ENCODE assay signal across 33 cellular contexts in the genomic region with DNA sequence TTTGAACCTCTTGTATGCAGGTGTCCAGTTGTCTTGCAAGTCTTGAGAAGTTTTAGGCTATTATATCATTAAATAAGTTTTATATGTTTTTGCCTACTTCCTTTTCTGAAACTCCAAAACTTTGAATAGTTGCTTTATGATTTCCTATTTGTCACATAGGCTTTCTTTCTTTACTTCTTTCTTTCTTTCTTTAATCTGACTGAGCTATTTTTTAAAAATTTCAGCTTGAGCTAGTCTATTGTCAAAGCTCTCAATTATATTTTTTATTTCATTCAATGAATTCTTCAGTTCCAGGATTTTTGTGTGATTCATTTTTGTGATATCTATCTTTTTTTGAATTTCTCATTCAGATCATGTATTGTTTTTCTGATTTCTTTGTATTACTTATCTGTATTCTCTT.
"Had no signal": no experiment of that assay in that cellular context is flagged by ENCODE, and none has a peak within 500 bp of the region (broad histone marks: within the 10 kb centered on the region; RNA-seq: fewer than 3 reads in every experiment).

No MANE protein-coding gene starts in this region.

- H3K4me3 ChIP-seq: PC-9, SJCRH30, SK-N-MC had no signal

- H3K36me3 ChIP-seq: SJCRH30 had no signal

- ATAC-seq: activated CD4-positive, alpha-beta T cell treated with anti-CD3 and anti-CD28 coated beads for 36 hours; activated CD4-positive, CD25-positive, alpha-beta regulatory T cell treated with anti-CD3 and anti-CD28 coated beads, Interleukin-2, amount 50 U/mL, for 24 hours; activated naive CD4-positive, alpha-beta T cell treated with anti-CD3 and anti-CD28 coated beads, Interleukin-2, amount 50 U/mL, for 72 hours; activated T-cell treated with anti-CD3 and anti-CD28 coated beads, Interleukin-2, amount 50 U/mL, for 4 hours; WTC11 had no signal

- H3K4me2 ChIP-seq: PC-9 had no signal

- DNase-seq: activated CD4-positive, alpha-beta memory T cell treated with anti-CD3 and anti-CD28 coated beads for 36 hours; activated CD4-positive, alpha-beta T cell treated with anti-CD3 and anti-CD28 coated beads for 36 hours; activated CD4-positive, alpha-beta T cell treated with anti-CD3 and anti-CD28 coated beads, Interleukin-2, amount 10 ng/mL, durations not matched to agents 7 days and 5 days; activated CD8-positive, alpha-beta memory T cell treated with anti-CD3 and anti-CD28 coated beads, Interleukin-2, amount 50 U/mL, for 4 hours; activated gamma-delta T cell treated with Interleukin-2 at 50 U/mL for 16 hours; activated naive CD4-positive, alpha-beta T cell treated with anti-CD3 and anti-CD28 coated beads for 36 hours; activated T-cell treated with anti-CD3 and anti-CD28 coated beads for 4 hours; activated T-cell treated with anti-CD3 and anti-CD28 coated beads, Interleukin-2, amount 50 U/mL, for 4 hours; anterior cingulate cortex; caudate nucleus; cerebellar nuclear complex; KG1; MM.1S; MV-4-11; NCI-H1092; NCI-H1436 treated with DMSO at 0.1 percent for 48 hours; NCI-H1694 treated with DMSO at 0.1 percent for 48 hours; NCI-H2029; NCI-H345; NCI-H524 treated with DMSO at 0.1 percent for 48 hours; NK-92 treated with Interleukin-12 subunit alpha and Interleukin-12 subunit beta, amount 100 ng/mL, for 24 hours; PC-9; Right ventricle myocardium superior; SJCRH30; T1000 had no signal

- FAIRE-seq: bronchial epithelial cell, RCC 7860 had no signal

- H3K27ac Mint-ChIP-seq: activated CD4-positive, alpha-beta memory T cell treated with anti-CD3 and anti-CD28 coated beads for 36 hours; activated CD4-positive, alpha-beta T cell treated with anti-CD3 and anti-CD28 coated beads for 36 hours; activated CD4-positive, alpha-beta T cell treated with anti-CD3 and anti-CD28 coated beads, Interleukin-2, amount 10 ng/mL, durations not matched to agents 7 days and 5 days; activated naive CD4-positive, alpha-beta T cell treated with anti-CD3 and anti-CD28 coated beads for 36 hours; activated naive CD4-positive, alpha-beta T cell treated with anti-CD3 and anti-CD28 coated beads, Interleukin-2, amount 50 U/mL, for 72 hours; activated T-helper 1 cell treated with anti-CD3 and anti-CD28 coated beads, Interleukin-12 subunit alpha, Interleukin-12 subunit beta, Interleukin-2, Interleukin-4 antibody, amounts not matched to agents 30 ng/mL and 10 ng/mL and 1 ng/mL, durations not matched to agents 14 hours and 24 hours and 36 hours; brain; WTC11 had no signal

- H3K4me3 Mint-ChIP-seq: activated CD4-positive, alpha-beta memory T cell treated with anti-CD3 and anti-CD28 coated beads for 36 hours; activated CD4-positive, alpha-beta T cell treated with anti-CD3 and anti-CD28 coated beads for 36 hours; activated CD4-positive, alpha-beta T cell treated with anti-CD3 and anti-CD28 coated beads, Interleukin-2, amount 10 ng/mL, durations not matched to agents 7 days and 5 days; activated naive CD4-positive, alpha-beta T cell treated with anti-CD3 and anti-CD28 coated beads for 36 hours; activated T-cell treated with anti-CD3 and anti-CD28 coated beads, Interleukin-2, amount 50 U/mL, for 4 hours; activated T-helper 1 cell treated with anti-CD3 and anti-CD28 coated beads, Interleukin-12 subunit alpha, Interleukin-12 subunit beta, Interleukin-2, Interleukin-4 antibody, amounts not matched to agents 30 ng/mL and 10 ng/mL and 1 ng/mL, durations not matched to agents 14 hours and 24 hours and 36 hours; brain; WTC11 had no signal

- H3K4me1 Mint-ChIP-seq: activated CD4-positive, alpha-beta T cell treated with anti-CD3 and anti-CD28 coated beads for 36 hours; activated CD4-positive, alpha-beta T cell treated with anti-CD3 and anti-CD28 coated beads, Interleukin-2, amount 10 ng/mL, durations not matched to agents 7 days and 5 days had no signal

- H3K27me3 Mint-ChIP-seq: activated CD4-positive, alpha-beta memory T cell treated with anti-CD3 and anti-CD28 coated beads for 36 hours; activated CD4-positive, alpha-beta T cell treated with anti-CD3 and anti-CD28 coated beads for 36 hours; activated CD4-positive, alpha-beta T cell treated with anti-CD3 and anti-CD28 coated beads, Interleukin-2, amount 10 ng/mL, durations not matched to agents 7 days and 5 days had no signal

- H3K27ac ChIP-seq: PC-9, SJCRH30, SK-N-MC had no signal

- H2AFZ ChIP-seq: PC-9 had no signal

- H3K27me3 ChIP-seq: SJCRH30 had no signal
